Comparison of ENCODE assay signal across 2 cellular contexts in the genomic region with DNA sequence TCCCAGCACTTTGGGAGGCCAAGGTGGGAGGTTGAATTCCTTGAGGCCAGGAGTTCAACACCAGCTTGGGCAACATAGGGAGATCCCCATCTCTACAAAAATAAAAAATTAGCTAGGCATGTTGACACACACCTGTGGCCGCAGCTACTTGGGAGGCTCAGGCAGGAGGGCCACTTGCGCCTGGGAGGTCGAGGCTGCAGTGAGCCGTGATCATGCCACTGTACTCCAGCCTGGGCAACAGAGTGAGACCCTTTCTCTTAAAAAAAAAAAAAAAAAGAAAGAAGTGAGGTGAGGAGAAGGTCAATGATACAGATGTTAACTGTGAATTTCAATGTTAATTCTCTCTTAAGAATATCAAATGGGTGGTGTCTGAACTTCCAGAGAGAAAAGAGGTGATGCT.
TF ChIP-seq lines count a peak whose summit lies in the region.

No MANE protein-coding gene starts in this region.

TF ChIP-seq in HEK293, 187 proteins besides CTCF, POLR2A, EP300 and RAD21:
- TF ChIP-seq, protein P1, sequence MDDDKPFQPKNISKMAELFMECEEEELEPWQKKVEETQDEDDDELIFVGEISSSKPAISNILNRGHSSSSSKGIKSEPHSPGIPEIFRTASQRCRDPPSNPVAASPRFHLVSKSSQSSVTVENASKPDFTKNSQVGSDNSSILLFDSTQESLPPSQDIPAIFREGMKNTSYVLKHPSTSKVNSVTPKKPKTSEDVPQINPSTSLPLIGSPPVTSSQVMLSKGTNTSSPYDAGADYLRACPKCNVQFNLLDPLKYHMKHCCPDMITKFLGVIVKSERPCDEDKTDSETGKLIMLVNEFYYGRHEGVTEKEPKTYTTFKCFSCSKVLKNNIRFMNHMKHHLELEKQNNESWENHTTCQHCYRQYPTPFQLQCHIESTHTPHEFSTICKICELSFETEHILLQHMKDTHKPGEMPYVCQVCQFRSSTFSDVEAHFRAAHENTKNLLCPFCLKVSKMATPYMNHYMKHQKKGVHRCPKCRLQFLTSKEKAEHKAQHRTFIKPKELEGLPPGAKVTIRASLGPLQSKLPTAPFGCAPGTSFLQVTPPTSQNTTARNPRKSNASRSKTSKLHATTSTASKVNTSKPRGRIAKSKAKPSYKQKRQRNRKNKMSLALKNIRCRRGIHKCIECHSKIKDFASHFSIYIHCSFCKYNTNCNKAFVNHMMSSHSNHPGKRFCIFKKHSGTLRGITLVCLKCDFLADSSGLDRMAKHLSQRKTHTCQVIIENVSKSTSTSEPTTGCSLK (tag by site-specific recombination; IDR thresholded peaks at IDR 0.05) = no peak
- peak; percentile 34; the same call in 1 of the 2 replicates for TF ChIP-seq ZNF121 (tag by site-specific recombination; IDR thresholded peaks at IDR 0.05)
- TF ChIP-seq ZNF324 (tag by site-specific recombination; IDR thresholded peaks at IDR 0.05) = no peak
- no peak for TF ChIP-seq ZNF133 (tag by site-specific recombination; IDR thresholded peaks at IDR 0.05)
- TF ChIP-seq ZNF23 (tag by site-specific recombination; IDR thresholded peaks at IDR 0.05; ENCODE audit: borderline replicate concordance) = no peak

TF ChIP-seq in K562, 482 proteins besides CTCF, POLR2A, EP300 and RAD21:
- TF ChIP-seq ZNF121 (CRISPR knock-in tag; conservative IDR thresholded peaks at IDR 0.05) = peak; percentile 52
- no peak for TF ChIP-seq TCFL5 (CRISPR knock-in tag; conservative IDR thresholded peaks at IDR 0.05)
- TF ChIP-seq, protein P2, sequence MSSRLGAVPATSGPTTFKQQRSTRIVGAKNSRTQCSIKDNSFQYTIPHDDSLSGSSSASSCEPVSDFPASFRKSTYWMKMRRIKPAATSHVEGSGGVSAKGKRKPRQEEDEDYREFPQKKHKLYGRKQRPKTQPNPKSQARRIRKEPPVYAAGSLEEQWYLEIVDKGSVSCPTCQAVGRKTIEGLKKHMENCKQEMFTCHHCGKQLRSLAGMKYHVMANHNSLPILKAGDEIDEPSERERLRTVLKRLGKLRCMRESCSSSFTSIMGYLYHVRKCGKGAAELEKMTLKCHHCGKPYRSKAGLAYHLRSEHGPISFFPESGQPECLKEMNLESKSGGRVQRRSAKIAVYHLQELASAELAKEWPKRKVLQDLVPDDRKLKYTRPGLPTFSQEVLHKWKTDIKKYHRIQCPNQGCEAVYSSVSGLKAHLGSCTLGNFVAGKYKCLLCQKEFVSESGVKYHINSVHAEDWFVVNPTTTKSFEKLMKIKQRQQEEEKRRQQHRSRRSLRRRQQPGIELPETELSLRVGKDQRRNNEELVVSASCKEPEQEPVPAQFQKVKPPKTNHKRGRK (tag; IDR thresholded peaks at IDR 0.05) = no peak
